ENCODE assay signal across 8 cellular contexts in genomic region chr4:37454263-37454800, GRCh38.
A peak's percentile ranks its signal among the peaks of the same experiment; 100 is the strongest.
DNase-seq lines count a peak whose midpoint lies in the region; ATAC-seq and TF ChIP-seq lines count a peak whose summit lies in the region.

No MANE protein-coding gene starts in this region.

- H3K4me3 Mint-ChIP-seq in T-cell, result peak overlapping the region; percentile 55 to 78 (median 60)

- no peaks in the 10 kb centered on the region for H3K36me3 ChIP-seq in iPS-15b (ENCODE audit: control insufficient read depth, insufficient read depth, low read length)
- H3K36me3 ChIP-seq in gastrocnemius medialis, result no peaks in the 10 kb centered on the region

- H3K27ac Mint-ChIP-seq in T-cell, result no peak overlapping the region

- H3K4me3 ChIP-seq in iPS-15b (ENCODE audit: low read depth, low read length) (peak overlapping the region; percentile 50), gastrocnemius medialis (peak overlapping the region; percentile 20 to 69 (median 56))

- H3K9ac ChIP-seq in iPS-15b (ENCODE audit: low read depth, low read length), result no peak overlapping the region

- H3K27me3 ChIP-seq in iPS-15b (ENCODE audit: control insufficient read depth, insufficient read depth, low read length) (peaks cover 21% of the 10 kb centered on the region), gastrocnemius medialis (peaks cover 15 to 36% (median 17%) of the 10 kb centered on the region in 3 donors)

- no peak for TF ChIP-seq CTCF in GM13976 (IDR thresholded peaks at IDR 0.05; ENCODE audit: borderline replicate concordance, control extremely low read depth, extremely low read depth, insufficient read depth, missing control alignments)
- TF ChIP-seq CTCF in gastrocnemius medialis (IDR thresholded peaks at IDR 0.05 in 4 of 5, conservative IDR thresholded peaks at IDR 0.05 in 1 of 5), result no peak

- POLR2A ChIA-PET in T-cell (lab: Charles Lee), result interaction anchor here in 1 of 2 donors (0.7 kb wide), 1 partner anchor 144 kb away, joined by 5 read pairs; no protein-coding TSS in a partner anchor

- in situ Hi-C loops in GM13976 (cut with MboI; ENCODE audit: low sequenced_read_pairs, unreplicated experiment), result loop anchor here (10.0 to 25.0 kb wide), 2 partner anchors 110 to 333 kb away; no protein-coding TSS in a partner anchor
- in situ Hi-C loops in gastrocnemius medialis (cut with MboI; ENCODE audit: low sequenced_read_pairs in 4 of 4), result loop anchor here in 1 of 4 donors (10.0 kb wide), 1 partner anchor 110 kb away; no protein-coding TSS in a partner anchor

- peaks cover 14 to 19% (median 15%) of the 10 kb centered on the region in 3 donors for H3K4me1 Mint-ChIP-seq in T-cell

- peaks cover 3% of the 10 kb centered on the region for H3K4me1 ChIP-seq in iPS-15b (ENCODE audit: control insufficient read depth, insufficient read depth, low read length)
- H3K4me1 ChIP-seq in gastrocnemius medialis, result peaks cover 8 to 12% of the 10 kb centered on the region in 2 donors

- H3K9me3 ChIP-seq in iPS-15b (ENCODE audit: control insufficient read depth, insufficient read depth, low read length) (no peaks in the 10 kb centered on the region), gastrocnemius medialis (no peaks in the 10 kb centered on the region)

- H3K9me3 Mint-ChIP-seq in T-cell, result no peaks in the 10 kb centered on the region

- TF ChIP-seq POLR2A in gastrocnemius medialis (IDR thresholded peaks at IDR 0.05), result no peak
- TF ChIP-seq POLR2A in GM18505 (IDR thresholded peaks at IDR 0.05; ENCODE audit: borderline replicate concordance, extremely low read depth, insufficient read depth, insufficient read length), result no peak

- CTCF ChIA-PET in T-cell (lab: Charles Lee), result interaction anchor here (0.5 to 1.8 kb wide), 2 partner anchors 112 to 244 kb away, joined by 5 to 16 read pairs; no protein-coding TSS in a partner anchor

- DNase-seq in GM13976 (ENCODE audit: low spot score) (peak; percentile 14), T-cell (no peak), gastrocnemius medialis (no peak), dermis blood vessel endothelial cell (no peak), EL (no peak), germinal center (ENCODE audit: low spot score) (no peak)

- H3K27me3 Mint-ChIP-seq in T-cell, result peaks cover 53 to 60% of the 10 kb centered on the region in 2 donors

- ATAC-seq in T-cell (replicated peaks in 1 of 4) (no peak), gastrocnemius medialis (no peak), GM18505 (IDR thresholded peaks at IDR 0.05; ENCODE audit: unreplicated experiment) (no peak)

- no peak overlapping the region for H3K27ac ChIP-seq in gastrocnemius medialis

- intact Hi-C loops in gastrocnemius medialis (cut with DNase I; ENCODE audit: low total_unique reads), result loop anchor here (5.0 kb wide), 1 partner anchor 338 kb away; no protein-coding TSS in a partner anchor

- H3K36me3 Mint-ChIP-seq in T-cell, result no peaks in the 10 kb centered on the region
